Comparison of ENCODE assay signal across 8 cellular contexts in the genomic region with DNA sequence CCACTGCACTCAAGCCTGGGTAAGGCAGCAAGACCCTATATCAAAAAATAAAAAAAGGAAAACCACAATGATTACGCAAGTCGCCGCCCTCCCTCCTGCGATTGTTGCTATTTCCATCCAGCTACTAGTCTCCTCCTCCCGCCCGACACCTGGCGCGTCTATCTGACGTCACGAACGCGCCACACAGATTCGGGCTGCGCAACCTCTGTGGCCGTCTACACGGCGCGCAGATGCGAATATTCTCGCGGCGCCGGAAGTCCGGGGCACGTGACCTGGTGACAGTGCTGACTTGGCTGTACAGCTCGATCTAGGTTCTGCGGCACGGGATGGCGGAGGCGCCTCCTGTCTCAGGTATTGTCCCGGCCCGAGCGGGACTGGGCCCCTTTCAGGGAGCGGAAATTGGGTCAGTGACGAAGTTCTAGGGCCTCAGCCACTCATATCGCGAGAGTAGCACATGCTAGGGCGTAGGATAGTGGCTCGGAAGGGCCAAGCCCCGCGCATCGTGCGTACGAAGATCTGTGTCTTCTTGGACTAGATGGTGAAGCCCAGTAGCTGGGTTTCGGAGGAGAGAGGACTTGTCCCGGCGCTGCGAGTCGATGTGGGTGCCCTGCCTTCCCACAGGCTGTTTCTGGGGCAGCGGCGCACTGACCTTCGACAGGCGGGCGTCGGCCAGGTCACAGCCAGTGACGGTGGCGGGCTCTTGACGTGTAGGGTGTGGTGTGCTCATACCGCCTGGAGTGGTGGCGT. TPM values are rescaled to one million over a fixed set of nuclear protein-coding genes. Genes with fewer than 3 reads are reported as not detected.
DNase-seq lines count a peak whose midpoint lies in the region; ATAC-seq and TF ChIP-seq lines count a peak whose summit lies in the region.

Gene NFX1, plus strand, starts transcription at position 270 of the 747 bp plus-strand sequence. Its CDS starts 57 bp downstream, at position 327.

- peaks cover 2% of the 10 kb centered on the region for H3K4me1 ChIP-seq in smooth muscle cell (ENCODE audit: low read depth)

- POLR2A ChIA-PET in AG04450 (lab: Yijun Ruan, JAX): interaction anchor here (0.6 to 2.1 kb wide), 18 partner anchors 10 to 430 kb away, joined by 3 to 37 read pairs (median 4); partner anchors contain the start of genes B4GALT1, BAG1, CHMP5 and DNAJA1
- POLR2A ChIA-PET in WTC11 (lab: Charles Lee): interaction anchor here (0.6 to 1.5 kb wide), 8 partner anchors 12 to 1024 kb away, joined by 3 to 13 read pairs (median 6); partner anchors contain the start of genes BAG1, CHMP5, DNAJA1 and NOL6

- peak within 1 kb of the TSS; percentile 99 for H3K27ac Mint-ChIP-seq in WTC11

- TF ChIP-seq CTCF in AG04450 (IDR thresholded peaks at IDR 0.05; ENCODE audit: low read depth, low read length) (no peak), WTC11 (IDR thresholded peaks at IDR 0.05) (no peak), cardiac fibroblast (IDR thresholded peaks at IDR 0.05; ENCODE audit: low read depth, low read length) (no peak), smooth muscle cell (IDR thresholded peaks at IDR 0.05; ENCODE audit: borderline replicate concordance, insufficient read depth, poor library complexity, severe bottlenecking) (no peak)

- H3K79me2 ChIP-seq in smooth muscle cell (ENCODE audit: low read depth): peaks cover 45% of the 10 kb centered on the region

- H3K4me2 ChIP-seq in smooth muscle cell: peak within 1 kb of the TSS; percentile 86

- H3K27me3 Mint-ChIP-seq in WTC11 (ENCODE audit: low read depth): no peaks in the 10 kb centered on the region

- H3K4me3 ChIP-seq in AG04450 (ENCODE audit: low read depth, low read length) (peak within 1 kb of the TSS; percentile 97), cardiac fibroblast (replicated peaks in 1 of 2; ENCODE audit: low read depth in 2 of 2, low read length in 2 of 2) (peak within 1 kb of the TSS; percentile 85 to 96), smooth muscle cell (peak within 1 kb of the TSS; percentile 65)

- peak within 1 kb of the TSS; percentile 99 for H3K9ac ChIP-seq in smooth muscle cell (ENCODE audit: low read depth)

- H3K4me3 Mint-ChIP-seq in WTC11: peak within 1 kb of the TSS; percentile 99

- peaks cover 10% of the 10 kb centered on the region for H3K36me3 Mint-ChIP-seq in WTC11

- peaks cover under 1% of the 10 kb centered on the region for H3K36me3 ChIP-seq in smooth muscle cell (ENCODE audit: low read depth)

- H3K27me3 ChIP-seq in AG04450 (ENCODE audit: control insufficient read depth, insufficient read depth, low read length) (no peaks in the 10 kb centered on the region), smooth muscle cell (ENCODE audit: low read depth) (no peaks in the 10 kb centered on the region)

- WGBS in smooth muscle cell (ENCODE audit: low lambda C conversion rate): under 1% methylated on average over 60 of the region's 60 CpGs

- H4K20me1 ChIP-seq in smooth muscle cell (ENCODE audit: low read depth): no peaks in the 10 kb centered on the region

- H3K9me3 ChIP-seq in AG04450 (ENCODE audit: control insufficient read depth, insufficient read depth, low read length) (peaks cover 4% of the 10 kb centered on the region; the same call in 1 of the 2 replicates), smooth muscle cell (replicated peaks; ENCODE audit: low read depth) (no peaks in the 10 kb centered on the region)

- peak; percentile 91 for ATAC-seq in GM18909 (IDR thresholded peaks at IDR 0.05; ENCODE audit: poor library complexity, unreplicated experiment)
- ATAC-seq in HG03175 (IDR thresholded peaks at IDR 0.05; ENCODE audit: unreplicated experiment): peak; percentile 80
- ATAC-seq in WTC11: peak; percentile 90

- no peaks in the 10 kb centered on the region for H3F3A ChIP-seq in smooth muscle cell (ENCODE audit: low read depth)

- DNase-seq in AG04450 (ENCODE audit: low read depth, low spot score): peak; percentile 97
- peak; percentile 86 for DNase-seq in NCI-H226
- peak; percentile 96 for DNase-seq in WTC11 (ENCODE audit: low spot score)
- peak; percentile 99 for DNase-seq in cardiac fibroblast (ENCODE audit: low read depth in 2 of 2)
- peak; percentile 99 for DNase-seq in iPS-NIHi11 (ENCODE audit: low spot score)
- peak; percentile 91 for DNase-seq in smooth muscle cell (lab: John Stamatoyannopoulos, UW; ENCODE audit: unreplicated experiment)

- no peaks in the 10 kb centered on the region for H3K9me3 Mint-ChIP-seq in WTC11

- CTCF ChIA-PET in AG04450 (lab: Charles Lee) (interaction anchor here (0.7 to 1.3 kb wide), 5 partner anchors 10 to 220 kb away, joined by 3 to 5 read pairs (median 4); no protein-coding TSS in a partner anchor), WTC11 (lab: Charles Lee) (interaction anchor here (0.6 to 1.7 kb wide), 6 partner anchors 125 to 233 kb away, joined by 3 to 7 read pairs (median 4); partner anchors contain the start of genes ANKRD18B and AQP3)

- H3K27ac ChIP-seq in AG04450 (ENCODE audit: low read depth, low read length) (peak within 1 kb of the TSS; percentile 100), smooth muscle cell (ENCODE audit: low read depth) (peak within 1 kb of the TSS; percentile 100)

- H3K4me1 Mint-ChIP-seq in WTC11: peaks cover 14% of the 10 kb centered on the region

- H2AFZ ChIP-seq in smooth muscle cell (ENCODE audit: low read depth): peak within 1 kb of the TSS; percentile 69

TF ChIP-seq in WTC11, 78 proteins besides CTCF, POLR2A, EP300 and RAD21 (continues in another document):
- TF ChIP-seq E2F4 (CRISPR knock-in tag; IDR thresholded peaks at IDR 0.05; ENCODE audit: borderline replicate concordance, low read depth) (no peak), MAX (CRISPR knock-in tag; IDR thresholded peaks at IDR 0.05) (peak; percentile 97), AR (CRISPR knock-in tag; IDR thresholded peaks at IDR 0.05) (no peak), SOX15 (CRISPR knock-in tag; IDR thresholded peaks at IDR 0.05) (no peak), SP1 (CRISPR knock-in tag; conservative IDR thresholded peaks at IDR 0.05) (peak; percentile 95), CREM (CRISPR knock-in tag; IDR thresholded peaks at IDR 0.05) (peak; percentile 99), MYBL2 (CRISPR knock-in tag; IDR thresholded peaks at IDR 0.05) (0 out of 2 replicates have a peak, but pooled peaks have one; percentile 50), RORB (CRISPR knock-in tag; IDR thresholded peaks at IDR 0.05) (no peak), HMGA2 (CRISPR knock-in tag; IDR thresholded peaks at IDR 0.05) (no peak), ZNF396 (CRISPR knock-in tag; IDR thresholded peaks at IDR 0.05; ENCODE audit: borderline replicate concordance) (no peak), NR1H2 (CRISPR knock-in tag; IDR thresholded peaks at IDR 0.05) (no peak), EMX1 (CRISPR knock-in tag; IDR thresholded peaks at IDR 0.05) (no peak), NR2C2 (CRISPR knock-in tag; IDR thresholded peaks at IDR 0.05) (no peak), E2F1 (CRISPR knock-in tag; IDR thresholded peaks at IDR 0.05) (no peak), ZNF423 (CRISPR knock-in tag; IDR thresholded peaks at IDR 0.05) (no peak), JUN (CRISPR knock-in tag; IDR thresholded peaks at IDR 0.05) (no peak), NFATC4 (CRISPR knock-in tag; IDR thresholded peaks at IDR 0.05) (no peak), ZNF232 (CRISPR knock-in tag; IDR thresholded peaks at IDR 0.05) (peak; percentile 94), CREB1 (CRISPR knock-in tag; IDR thresholded peaks at IDR 0.05) (peak; percentile 94)

RNA-seq across cellular contexts. Expression of gene NFX1, which starts in this region (rescaled TPM):
- 35.9 and 39.2 TPM in 2 replicates for polyA plus RNA-seq in AG04450 (2011; rRNA removed)
- polyA minus RNA-seq in AG04450 (2011; rRNA and poly(A)+ RNA removed): 65.9 and 79.1 TPM in 2 replicates
- 25.4 to 30.9 TPM (median 26.5 TPM) in 3 replicates for total RNA-seq in WTC11 (2021)
- total RNA-seq in smooth muscle cell: 19.3 and 20.5 TPM in 2 replicates
- polyA plus RNA-seq in smooth muscle cell: 18.4 and 22.8 TPM in 2 replicates

Comparison
In these comparisons a context has a peak if more than half of its experiments do, and no peak if none do; other contexts are left out.
1. Peak in every context shown above with its lines: DNase-seq, ATAC-seq, H3K4me3 ChIP-seq and H3K27ac ChIP-seq.